In the genomic region with DNA sequence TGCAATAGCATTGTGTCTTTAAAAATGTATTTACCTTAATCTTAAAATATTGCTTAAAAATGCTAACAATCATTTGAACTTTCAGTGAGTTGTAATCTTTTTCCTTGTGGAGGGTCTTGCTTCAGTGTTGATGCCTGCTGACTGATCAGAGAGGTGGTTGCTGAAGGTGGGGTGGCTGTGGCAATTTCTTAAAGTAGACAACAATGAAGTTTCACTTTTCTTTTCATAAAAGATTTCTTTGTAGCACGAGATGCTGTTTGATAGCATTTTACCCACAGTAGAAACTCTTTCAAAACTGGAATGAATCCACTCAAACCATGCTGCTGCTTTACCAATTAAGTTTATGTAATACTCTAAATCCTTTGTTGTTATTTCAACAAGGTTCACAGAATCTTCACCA, we compare ENCODE assay signal across 13 cellular contexts. TPM values are rescaled to one million over a fixed set of nuclear protein-coding genes. Genes with fewer than 3 reads are reported as not detected.
DNase-seq lines count a peak whose midpoint lies in the region; ATAC-seq and TF ChIP-seq lines count a peak whose summit lies in the region.
"Had no signal": no experiment of that assay in that cellular context is flagged by ENCODE, and none has a peak within 500 bp of the region (broad histone marks: within the 10 kb centered on the region; RNA-seq: fewer than 3 reads in every experiment).

No MANE protein-coding gene starts in this region.

- intact Hi-C loops in activated naive CD4-positive, alpha-beta T cell treated with anti-CD3 and anti-CD28 coated beads for 36 hours (cut with micrococcal nuclease), result loop anchor here (5.0 to 10.0 kb wide), 3 partner anchors 130 to 835 kb away; no protein-coding TSS in a partner anchor

- H3K27ac ChIP-seq in osteoblast (ENCODE audit: low read depth, low read length) (no peak overlapping the region), neural progenitor cell (no peak overlapping the region)
- H3K27ac ChIP-seq: upper lobe of right lung had no signal

- peaks cover 97% of the 10 kb centered on the region for H3K79me2 ChIP-seq in osteoblast (ENCODE audit: insufficient read depth, low read length)
- no peaks in the 10 kb centered on the region for H3K79me2 ChIP-seq in neural progenitor cell (ENCODE audit: low read depth)

- H3K4me1 ChIP-seq in osteoblast (ENCODE audit: insufficient read depth, low read length) (peaks cover 51% of the 10 kb centered on the region), neural progenitor cell (no peaks in the 10 kb centered on the region)

- DNase-seq in activated CD4-positive, CD25-positive, alpha-beta regulatory T cell treated with anti-CD3 and anti-CD28 coated beads, Interleukin-2, amount 50 U/mL, for 72 hours, result no peak
- DNase-seq in HFFc6 (no peak), osteoblast (ENCODE audit: insufficient read length, low spot score, missing footprints) (no peak), neural progenitor cell (ENCODE audit: low spot score) (no peak), progenitor cell of endocrine pancreas (ENCODE audit: low spot score, unreplicated experiment) (no peak)
- peak; percentile 29 for DNase-seq in activated naive CD4-positive, alpha-beta T cell treated with anti-CD3 and anti-CD28 coated beads for 36 hours
- DNase-seq: 8988T, DMS 273 treated with DMSO at 0.1 percent for 48 hours, T-helper 9 cell, upper lobe of right lung had no signal

- CTCF ChIA-PET in activated naive CD4-positive, alpha-beta T cell treated with anti-CD3 and anti-CD28 coated beads for 36 hours (lab: Charles Lee), result interaction anchor here (1.1 kb wide), 1 partner anchor 9 kb away, joined by 5 read pairs; no protein-coding TSS in a partner anchor

- H3K27me3 ChIP-seq in osteoblast (ENCODE audit: insufficient read depth, low read length), result no peaks in the 10 kb centered on the region
- no peaks in the 10 kb centered on the region for H3K27me3 ChIP-seq in neural progenitor cell
- H3K27me3 ChIP-seq: upper lobe of right lung had no signal

- no peak overlapping the region for H3K4me3 Mint-ChIP-seq in HFFc6
- H3K4me3 Mint-ChIP-seq in activated naive CD4-positive, alpha-beta T cell treated with anti-CD3 and anti-CD28 coated beads for 36 hours, result peak overlapping the region; percentile 80
- no peak overlapping the region for H3K4me3 Mint-ChIP-seq in neural progenitor cell
- H3K4me3 Mint-ChIP-seq in progenitor cell of endocrine pancreas (ENCODE audit: low read depth), result no peak overlapping the region

- H2AFZ ChIP-seq in osteoblast (ENCODE audit: low read length), result no peak overlapping the region
- H2AFZ ChIP-seq in neural progenitor cell (replicated peaks), result no peak overlapping the region

- H3K36me3 ChIP-seq in osteoblast (ENCODE audit: insufficient read depth, low read length), result no peaks in the 10 kb centered on the region
- H3K36me3 ChIP-seq in neural progenitor cell, result no peaks in the 10 kb centered on the region
- H3K36me3 ChIP-seq: upper lobe of right lung had no signal

- H3K9ac ChIP-seq in neural progenitor cell, result no peak overlapping the region

- peak overlapping the region; percentile 38 for H3K4me2 ChIP-seq in osteoblast (ENCODE audit: insufficient read depth, low read length)
- no peak overlapping the region for H3K4me2 ChIP-seq in neural progenitor cell

- 0 out of 2 replicates have a peak overlapping the region, but pooled peaks have one; percentile 23 for H3K27ac Mint-ChIP-seq in HFFc6
- peak overlapping the region; percentile 60 for H3K27ac Mint-ChIP-seq in activated naive CD4-positive, alpha-beta T cell treated with anti-CD3 and anti-CD28 coated beads for 36 hours
- no peak overlapping the region for H3K27ac Mint-ChIP-seq in neural progenitor cell
- H3K27ac Mint-ChIP-seq in progenitor cell of endocrine pancreas, result no peak overlapping the region

- peaks cover 48% of the 10 kb centered on the region for H3K4me1 Mint-ChIP-seq in HFFc6 (ENCODE audit: low read depth)
- peaks cover 62% of the 10 kb centered on the region for H3K4me1 Mint-ChIP-seq in activated naive CD4-positive, alpha-beta T cell treated with anti-CD3 and anti-CD28 coated beads for 36 hours (ENCODE audit: low read depth)
- no peaks in the 10 kb centered on the region for H3K4me1 Mint-ChIP-seq in neural progenitor cell
- H3K4me1 Mint-ChIP-seq in progenitor cell of endocrine pancreas (ENCODE audit: low read depth), result peaks cover under 1% of the 10 kb centered on the region

- H3K27me3 Mint-ChIP-seq in HFFc6 (ENCODE audit: insufficient read depth) (no peaks in the 10 kb centered on the region), neural progenitor cell (ENCODE audit: insufficient read depth, low read depth) (no peaks in the 10 kb centered on the region), progenitor cell of endocrine pancreas (peaks cover 5% of the 10 kb centered on the region)
- no peaks in the 10 kb centered on the region for H3K27me3 Mint-ChIP-seq in activated naive CD4-positive, alpha-beta T cell treated with anti-CD3 and anti-CD28 coated beads for 36 hours (ENCODE audit: low read depth)

- no peaks in the 10 kb centered on the region for H3F3A ChIP-seq in neural progenitor cell (ENCODE audit: low read depth)

- H3K9me3 Mint-ChIP-seq in HFFc6, result no peaks in the 10 kb centered on the region
- no peaks in the 10 kb centered on the region for H3K9me3 Mint-ChIP-seq in activated naive CD4-positive, alpha-beta T cell treated with anti-CD3 and anti-CD28 coated beads for 36 hours
- H3K9me3 Mint-ChIP-seq in neural progenitor cell, result no peaks in the 10 kb centered on the region
- H3K9me3 Mint-ChIP-seq in progenitor cell of endocrine pancreas (ENCODE audit: low read depth), result no peaks in the 10 kb centered on the region

- H4K20me1 ChIP-seq in osteoblast (ENCODE audit: insufficient read depth, low read length) (peaks cover 40% of the 10 kb centered on the region), neural progenitor cell (ENCODE audit: low read depth) (no peaks in the 10 kb centered on the region)

- H3K36me3 Mint-ChIP-seq in HFFc6 (ENCODE audit: low read depth) (peaks cover 15% of the 10 kb centered on the region), neural progenitor cell (no peaks in the 10 kb centered on the region), progenitor cell of endocrine pancreas (ENCODE audit: insufficient read depth) (no peaks in the 10 kb centered on the region)
- no peaks in the 10 kb centered on the region for H3K36me3 Mint-ChIP-seq in activated naive CD4-positive, alpha-beta T cell treated with anti-CD3 and anti-CD28 coated beads for 36 hours (ENCODE audit: low read depth)

- ATAC-seq in activated CD4-positive, CD25-positive, alpha-beta regulatory T cell treated with anti-CD3 and anti-CD28 coated beads, Interleukin-2, amount 50 U/mL, for 24 hours, result peak; percentile 57 to 65
- no peak for ATAC-seq in HG02763 (IDR thresholded peaks at IDR 0.05; ENCODE audit: unreplicated experiment)
- ATAC-seq: Panc1, upper lobe of right lung had no signal

- H3K9me3 ChIP-seq in osteoblast (ENCODE audit: low read depth, low read length) (no peaks in the 10 kb centered on the region), neural progenitor cell (ENCODE audit: low read depth) (no peaks in the 10 kb centered on the region)
- H3K9me3 ChIP-seq: upper lobe of right lung had no signal

- H3K4me3 ChIP-seq in osteoblast (ENCODE audit: insufficient read depth, low read length) (no peak overlapping the region), neural progenitor cell (no peak overlapping the region)
- H3K4me3 ChIP-seq: upper lobe of right lung had no signal

- TF ChIP-seq CTCF in HFFc6 (IDR thresholded peaks at IDR 0.05) (no peak), osteoblast (IDR thresholded peaks at IDR 0.05; ENCODE audit: extremely low read depth, low read depth, low read length) (no peak), neural progenitor cell (IDR thresholded peaks at IDR 0.05) (no peak), progenitor cell of endocrine pancreas (IDR thresholded peaks at IDR 0.05; ENCODE audit: unreplicated experiment) (no peak)

RNA-seq across cellular contexts. Expression of gene NR3C1, which starts 50.8 kb away (rescaled TPM):
- total RNA-seq in HFFc6 (2021; fragmentation: NEBNext Ultra II Directional; extraction: Animal tissue kit (Norgen Biotek cat#: 25700)), result 10 to 100 TPM; 61.6 to 86.9 (median 71.5) TPM
- 10 to 100 TPM; 41.8 to 42.9 TPM for total RNA-seq in activated naive CD4-positive, alpha-beta T cell treated with anti-CD3 and anti-CD28 coated beads for 36 hours
- total RNA-seq in osteoblast, result 113 and 119 TPM in 2 replicates
- total RNA-seq in neural progenitor cell (ENCODE audit: low replicate concordance), result 0.17 and 0.37 TPM in 2 replicates
- total RNA-seq in progenitor cell of endocrine pancreas, result 6.1 and 6.7 TPM in 2 replicates

Comparison
In these comparisons a context has a peak if more than half of its experiments do, and no peak if none do; other contexts are left out.
1. H3K27ac Mint-ChIP-seq: peak in HFFc6 (single experiment) and activated naive CD4-positive, alpha-beta T cell treated with anti-CD3 and anti-CD28 coated beads for 36 hours (single experiment); none in neural progenitor cell (single experiment) and progenitor cell of endocrine pancreas (single experiment).